In the genomic region with DNA sequence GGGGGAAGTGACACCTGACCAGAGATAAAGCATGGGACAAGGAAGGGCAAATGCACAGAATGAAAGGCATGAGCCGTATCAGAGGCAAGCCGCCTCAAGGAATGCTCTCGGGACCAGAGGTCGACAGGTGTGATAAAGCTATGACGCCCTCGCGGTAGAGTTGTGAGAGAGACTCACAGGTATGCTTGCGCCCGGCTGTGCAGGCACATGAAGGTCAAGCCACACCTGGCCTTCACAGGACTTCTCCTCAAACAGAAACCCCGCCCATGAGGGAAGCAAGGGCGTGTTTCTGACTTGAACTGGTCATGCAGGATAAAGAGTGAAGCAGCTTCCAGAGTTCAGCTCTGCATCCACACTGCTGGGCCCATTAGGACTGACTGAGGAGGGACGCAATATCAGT, we compare ENCODE assay signal across 1 cellular context.
TF ChIP-seq lines count a peak whose summit lies in the region.

No MANE protein-coding gene starts in this region.

TF ChIP-seq in HEK293, 187 proteins besides CTCF, POLR2A, EP300 and RAD21 (continued from another document):
- TF ChIP-seq, protein P1, sequence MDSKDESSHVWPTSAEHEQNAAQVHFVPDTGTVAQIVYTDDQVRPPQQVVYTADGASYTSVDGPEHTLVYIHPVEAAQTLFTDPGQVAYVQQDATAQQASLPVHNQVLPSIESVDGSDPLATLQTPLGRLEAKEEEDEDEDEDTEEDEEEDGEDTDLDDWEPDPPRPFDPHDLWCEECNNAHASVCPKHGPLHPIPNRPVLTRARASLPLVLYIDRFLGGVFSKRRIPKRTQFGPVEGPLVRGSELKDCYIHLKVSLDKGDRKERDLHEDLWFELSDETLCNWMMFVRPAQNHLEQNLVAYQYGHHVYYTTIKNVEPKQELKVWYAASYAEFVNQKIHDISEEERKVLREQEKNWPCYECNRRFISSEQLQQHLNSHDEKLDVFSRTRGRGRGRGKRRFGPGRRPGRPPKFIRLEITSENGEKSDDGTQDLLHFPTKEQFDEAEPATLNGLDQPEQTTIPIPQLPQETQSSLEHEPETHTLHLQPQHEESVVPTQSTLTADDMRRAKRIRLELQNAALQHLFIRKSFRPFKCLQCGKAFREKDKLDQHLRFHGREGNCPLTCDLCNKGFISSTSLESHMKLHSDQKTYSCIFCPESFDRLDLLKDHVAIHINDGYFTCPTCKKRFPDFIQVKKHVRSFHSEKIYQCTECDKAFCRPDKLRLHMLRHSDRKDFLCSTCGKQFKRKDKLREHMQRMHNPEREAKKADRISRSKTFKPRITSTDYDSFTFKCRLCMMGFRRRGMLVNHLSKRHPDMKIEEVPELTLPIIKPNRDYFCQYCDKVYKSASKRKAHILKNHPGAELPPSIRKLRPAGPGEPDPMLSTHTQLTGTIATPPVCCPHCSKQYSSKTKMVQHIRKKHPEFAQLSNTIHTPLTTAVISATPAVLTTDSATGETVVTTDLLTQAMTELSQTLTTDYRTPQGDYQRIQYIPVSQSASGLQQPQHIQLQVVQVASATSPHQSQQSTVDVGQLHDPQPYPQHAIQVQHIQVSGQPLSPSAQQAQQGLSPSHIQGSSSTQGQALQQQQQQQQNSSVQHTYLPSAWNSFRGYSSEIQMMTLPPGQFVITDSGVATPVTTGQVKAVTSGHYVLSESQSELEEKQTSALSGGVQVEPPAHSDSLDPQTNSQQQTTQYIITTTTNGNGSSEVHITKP (tag by site-specific recombination; IDR thresholded peaks at IDR 0.05) = no peak
- TF ChIP-seq, protein P2, sequence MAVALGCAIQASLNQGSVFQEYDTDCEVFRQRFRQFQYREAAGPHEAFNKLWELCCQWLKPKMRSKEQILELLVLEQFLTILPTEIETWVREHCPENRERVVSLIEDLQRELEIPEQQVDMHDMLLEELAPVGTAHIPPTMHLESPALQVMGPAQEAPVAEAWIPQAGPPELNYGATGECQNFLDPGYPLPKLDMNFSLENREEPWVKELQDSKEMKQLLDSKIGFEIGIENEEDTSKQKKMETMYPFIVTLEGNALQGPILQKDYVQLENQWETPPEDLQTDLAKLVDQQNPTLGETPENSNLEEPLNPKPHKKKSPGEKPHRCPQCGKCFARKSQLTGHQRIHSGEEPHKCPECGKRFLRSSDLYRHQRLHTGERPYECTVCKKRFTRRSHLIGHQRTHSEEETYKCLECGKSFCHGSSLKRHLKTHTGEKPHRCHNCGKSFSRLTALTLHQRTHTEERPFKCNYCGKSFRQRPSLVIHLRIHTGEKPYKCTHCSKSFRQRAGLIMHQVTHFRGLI (tag by site-specific recombination; IDR thresholded peaks at IDR 0.05) = no peak
